26 cellular contexts compared by ENCODE assay signal in genomic region chr6:18031189-18031588, GRCh38.
"Had no signal": no experiment of that assay in that cellular context is flagged by ENCODE, and none has a peak within 500 bp of the region (broad histone marks: within the 10 kb centered on the region; RNA-seq: fewer than 3 reads in every experiment).

No MANE protein-coding gene starts in this region.

- H3K27me3 ChIP-seq: stomach, suprapubic skin, testis, thyroid gland, tibial artery, tibial nerve, transverse colon, upper lobe of left lung, upper lobe of right lung, vagina had no signal

- H3K4me1 ChIP-seq: stomach, testis, thyroid gland, tibial nerve, transverse colon, upper lobe of left lung, upper lobe of right lung had no signal

- DNase-seq: stimulated activated CD4-positive, alpha-beta T cell treated with anti-CD3 and anti-CD28 coated beads, Interleukin-2, amount 100 ng/mL, for 48 hours; stimulated activated CD4-positive, alpha-beta T cell treated with anti-CD3 and anti-CD28 coated beads, Interleukin-4, amount 100 ng/mL, for 1 hour; stimulated activated CD4-positive, alpha-beta T cell treated with anti-CD3 and anti-CD28 coated beads, Interleukin-4, amount 100 ng/mL, for 24 hours; stimulated activated CD4-positive, alpha-beta T cell treated with anti-CD3 and anti-CD28 coated beads, Interleukin-4, amount 100 ng/mL, for 4 hours; stimulated activated CD8-positive, alpha-beta memory T cell treated with anti-CD3 and anti-CD28 coated beads, Interleukin-4, amount 100 ng/mL, for 48 hours; stimulated activated naive B cell treated with anti-CD40 and anti-IgM and Interleukin-4, amounts not matched to agents 10 μg/mL and 1 μg/mL and 100 μg/mL, for 72 hours; stimulated activated naive CD4-positive, alpha-beta T cell; stimulated activated naive CD4-positive, alpha-beta T cell treated with Interleukin-2 at 50 U/mL for 16 hours; stimulated activated naive CD8-positive, alpha-beta T cell treated with anti-CD3 and anti-CD28 coated beads, Interleukin-15, amount 100 ng/mL, for 72 hours; stimulated activated naive CD8-positive, alpha-beta T cell treated with anti-CD3 and anti-CD28 coated beads, Interleukin-15, Interleukin-2, amounts not matched to agents 100 U/mL and 50 U/mL, for 24 hours; stomach; substantia nigra; testis; thyroid gland; tibial artery; transverse colon; trophoblast cell; upper lobe of left lung; upper lobe of right lung had no signal

- ATAC-seq: stimulated activated effector memory CD8-positive, alpha-beta T cell treated with anti-CD3 and anti-CD28 coated beads, Interleukin-12 subunit alpha, Interleukin-12 subunit beta, amount 100 ng/mL, for 72 hours; stimulated activated memory B cell treated with anti-CD40 and anti-IgM and Interleukin-4, amounts not matched to agents 10 μg/mL and 1 μg/mL and 100 μg/mL, for 72 hours; stimulated activated naive B cell treated with anti-CD40 and anti-IgM and Interleukin-4, amounts not matched to agents 10 μg/mL and 1 μg/mL and 100 μg/mL, for 72 hours; stimulated activated naive CD8-positive, alpha-beta T cell treated with anti-CD3 and anti-CD28 coated beads, Interleukin-15, amount 100 ng/mL, for 72 hours; stimulated activated naive CD8-positive, alpha-beta T cell treated with anti-CD3 and anti-CD28 coated beads, Interleukin-15, Interleukin-2, amounts not matched to agents 100 U/mL and 50 U/mL, for 24 hours; upper lobe of right lung had no signal

- H3K27ac ChIP-seq: stomach, suprapubic skin, testis, thoracic aorta, thyroid gland, tibial artery, tibial nerve, transverse colon, upper lobe of left lung, upper lobe of right lung, vagina had no signal

- FAIRE-seq: urothelium cell line had no signal

- H3K9me3 ChIP-seq: stomach, suprapubic skin, testis, thoracic aorta, thyroid gland, tibial artery, tibial nerve, transverse colon, upper lobe of left lung, upper lobe of right lung, vagina had no signal

- H3K4me3 ChIP-seq: stomach, suprapubic skin, testis, thoracic aorta, thyroid gland, tibial artery, tibial nerve, transverse colon, upper lobe of left lung, upper lobe of right lung, vagina had no signal

- H3K36me3 ChIP-seq: stomach, suprapubic skin, thoracic aorta, thyroid gland, tibial artery, tibial nerve, transverse colon, upper lobe of left lung, upper lobe of right lung, vagina had no signal
